ENCODE assay signal across 14 cellular contexts in genomic region chr5:179288809-179289185, GRCh38. TPM values are rescaled to one million over a fixed set of nuclear protein-coding genes. Genes with fewer than 3 reads are reported as not detected.
"Had no signal": no experiment of that assay in that cellular context is flagged by ENCODE, and none has a peak within 500 bp of the region (broad histone marks: within the 10 kb centered on the region; RNA-seq: fewer than 3 reads in every experiment).

No MANE protein-coding gene starts in this region.

- H3K27me3 ChIP-seq: neutrophil, SJSA1 had no signal

- H3K36me3 ChIP-seq: neutrophil, SJSA1 had no signal

- DNase-seq: activated CD4-positive, alpha-beta memory T cell treated with anti-CD3 and anti-CD28 coated beads, Interleukin-2, amount 10 ng/mL, durations not matched to agents 7 days and 5 days; activated CD8-positive, alpha-beta memory T cell treated with anti-CD3 and anti-CD28 coated beads, Interleukin-2, amount 50 U/mL, for 4 hours; activated naive CD4-positive, alpha-beta T cell treated with anti-CD3 and anti-CD28 coated beads for 36 hours; activated T-cell treated with anti-CD3 and anti-CD28 coated beads, Interleukin-2, amount 50 U/mL, for 72 hours; cortex of kidney; effector CD8-positive, alpha-beta T cell; midbrain; naive thymus-derived CD4-positive, alpha-beta T cell; stimulated activated CD4-positive, alpha-beta T cell treated with anti-CD3 and anti-CD28 coated beads, Interleukin-15, amount 100 ng/mL, for 24 hours; T1000 had no signal

- H3K9me3 ChIP-seq: neutrophil had no signal

- H3K4me1 ChIP-seq: SJSA1 had no signal

- H3K27ac ChIP-seq: neutrophil, SJSA1, VCaP had no signal

- ATAC-seq: activated T-cell treated with anti-CD3 and anti-CD28 coated beads, Interleukin-2, amount 50 U/mL, for 72 hours; naive thymus-derived CD4-positive, alpha-beta T cell had no signal

- H3K4me3 ChIP-seq: SJSA1 had no signal

RNA-seq across cellular contexts. Expression of gene ADAMTS2, which starts 56.5 kb away (rescaled TPM):
- total RNA-seq: activated CD4-positive, alpha-beta memory T cell treated with anti-CD3 and anti-CD28 coated beads, Interleukin-2, amount 10 ng/mL, durations not matched to agents 7 days and 5 days; activated naive CD4-positive, alpha-beta T cell treated with anti-CD3 and anti-CD28 coated beads for 36 hours; activated T-cell treated with anti-CD3 and anti-CD28 coated beads, Interleukin-2, amount 50 U/mL, for 72 hours; naive thymus-derived CD4-positive, alpha-beta T cell had no signal
- polyA plus RNA-seq: keratinocyte; naive thymus-derived CD4-positive, alpha-beta T cell had no signal
